ENCODE assay signal across 21 cellular contexts in the genomic region with DNA sequence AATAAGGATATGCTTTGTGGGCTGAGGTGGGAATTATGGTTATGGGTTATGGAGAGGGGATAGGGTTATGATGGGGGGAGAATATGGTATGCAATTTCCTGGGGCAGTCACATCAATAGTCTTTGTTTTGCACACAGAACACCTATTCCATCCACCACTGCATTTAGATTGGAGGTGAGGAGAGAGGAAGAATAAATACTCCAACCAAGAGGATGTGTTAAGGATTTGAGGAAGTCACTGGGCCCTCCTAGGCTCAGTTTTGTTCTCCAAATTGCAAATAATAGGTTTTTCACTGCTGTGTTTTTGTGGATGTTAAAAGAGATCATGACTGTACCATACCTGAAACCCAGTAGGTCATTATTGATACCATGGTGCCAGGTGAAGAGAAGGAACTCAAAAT. TPM values are rescaled to one million over a fixed set of nuclear protein-coding genes. Genes with fewer than 3 reads are reported as not detected.
DNase-seq lines count a peak whose midpoint lies in the region; ATAC-seq and TF ChIP-seq lines count a peak whose summit lies in the region.
"Had no signal": no experiment of that assay in that cellular context is flagged by ENCODE, and none has a peak within 500 bp of the region (broad histone marks: within the 10 kb centered on the region; RNA-seq: fewer than 3 reads in every experiment).

No MANE protein-coding gene starts in this region.

- H3K9me3 ChIP-seq in CD4-positive, alpha-beta T cell (ENCODE audit: control insufficient read depth, low read length), result peaks cover 9% of the 10 kb centered on the region
- H3K9me3 ChIP-seq in esophagus muscularis mucosa (peaks cover 0 to 9% (median 3%) of the 10 kb centered on the region in 4 donors), Caco-2 (peaks cover 6% of the 10 kb centered on the region; the same call in 1 of the 2 replicates)

- no peaks in the 10 kb centered on the region for H3K27me3 ChIP-seq in CD4-positive, alpha-beta T cell (ENCODE audit: control insufficient read depth, insufficient read depth, low read length)
- H3K27me3 ChIP-seq in esophagus muscularis mucosa, result peaks cover 0 to 23% (median 0%) of the 10 kb centered on the region in 4 donors
- no peaks in the 10 kb centered on the region; the same call in none of the 2 replicates for H3K27me3 ChIP-seq in Caco-2 (replicated peaks; ENCODE audit: control insufficient read depth, insufficient read depth, low read length)

- H3K4me1 ChIP-seq in esophagus muscularis mucosa (no peaks in the 10 kb centered on the region), Caco-2 (no peaks in the 10 kb centered on the region)

- no peak for TF ChIP-seq EP300 in esophagus muscularis mucosa (IDR thresholded peaks at IDR 0.05)

- H3K36me3 Mint-ChIP-seq in activated T-cell treated with anti-CD3 and anti-CD28 coated beads, Interleukin-2, amount 50 U/mL, for 4 hours (ENCODE audit: insufficient read depth), result peaks cover 12% of the 10 kb centered on the region
- peaks cover 33% of the 10 kb centered on the region for H3K36me3 Mint-ChIP-seq in CD4-positive, alpha-beta T cell (ENCODE audit: low read depth)
- peaks cover 18% of the 10 kb centered on the region for H3K36me3 Mint-ChIP-seq in T-cell
- H3K36me3 Mint-ChIP-seq in Caco-2 (ENCODE audit: insufficient read depth, unreplicated experiment), result no peaks in the 10 kb centered on the region
- H3K36me3 Mint-ChIP-seq: IgD-negative memory B cell had no signal

- H3K27ac Mint-ChIP-seq in CD4-positive, alpha-beta T cell, result peak overlapping the region; percentile 86
- peak overlapping the region; percentile 92 to 97 for H3K27ac Mint-ChIP-seq in T-cell
- no peak overlapping the region for H3K27ac Mint-ChIP-seq in Caco-2 (ENCODE audit: unreplicated experiment)
- H3K27ac Mint-ChIP-seq: HFFc6 had no signal

- H3K4me3 Mint-ChIP-seq in activated T-cell treated with anti-CD3 and anti-CD28 coated beads, Interleukin-2, amount 50 U/mL, for 4 hours, result peak overlapping the region; percentile 84
- peak overlapping the region; percentile 88 for H3K4me3 Mint-ChIP-seq in CD4-positive, alpha-beta T cell
- H3K4me3 Mint-ChIP-seq in T-cell, result peak overlapping the region in 2 of 3 donors; percentile 84 to 96
- no peak overlapping the region for H3K4me3 Mint-ChIP-seq in Caco-2 (ENCODE audit: unreplicated experiment)
- H3K4me3 Mint-ChIP-seq: HFFc6, IgD-negative memory B cell had no signal

- H3K27ac ChIP-seq in CD4-positive, alpha-beta T cell (ENCODE audit: low read depth, low read length), result peak overlapping the region; percentile 66
- no peak overlapping the region for H3K27ac ChIP-seq in esophagus muscularis mucosa (replicated peaks in 1 of 4)
- H3K27ac ChIP-seq: C4-2B had no signal

- in situ Hi-C loops in KBM-7 (cut with MboI; ENCODE audit: low pct_unique_long_range_greater_than_20kb, low sequenced_read_pairs), result no loop called here

- H3K4me3 ChIP-seq in esophagus muscularis mucosa (no peak overlapping the region), Caco-2 (ENCODE audit: low read depth, low read length) (no peak overlapping the region)

- CTCF ChIA-PET in CD4-positive, alpha-beta T cell (lab: Charles Lee), result no interaction called here
- CTCF ChIA-PET in T-cell (lab: Charles Lee) (interaction anchor here in 1 of 2 donors (1.2 kb wide), 1 partner anchor 47 kb away, joined by 3 read pairs; no protein-coding TSS in a partner anchor), Caco-2 (lab: Charles Lee) (no interaction called here)

- no TSS peak for BruUV-seq in Caco-2 (replicated peaks; lab: Mats Ljungman, UMichigan)

- no peak for ATAC-seq in activated T-cell treated with anti-CD3 and anti-CD28 coated beads, Interleukin-2, amount 50 U/mL, for 4 hours
- ATAC-seq in CD4-positive, alpha-beta T cell (ENCODE audit: poor library complexity), result no peak
- ATAC-seq in T-cell (replicated peaks in 1 of 4) (no peak), HG03520 (IDR thresholded peaks at IDR 0.05; ENCODE audit: unreplicated experiment) (no peak)

- DNase-seq in activated T-cell treated with anti-CD3 and anti-CD28 coated beads, Interleukin-2, amount 50 U/mL, for 4 hours, result no peak
- no peak for DNase-seq in activated T-cell treated with anti-CD3 and anti-CD28 coated beads for 4 hours
- no peak for DNase-seq in CD4-positive, alpha-beta T cell
- no peak for DNase-seq in T-cell
- DNase-seq in esophagus muscularis mucosa (ENCODE audit: extremely low spot score), result peak; percentile 55
- DNase-seq in Caco-2, result no peak
- DNase-seq in KBM-7, result no peak
- DNase-seq: DMS79 treated with DMSO at 0.1 percent for 48 hours, HFFc6, NCI-H1436 treated with DMSO at 0.1 percent for 48 hours, NCI-H2081, NCI-H748 treated with DMSO at 0.1 percent for 48 hours, OCI-M1, RPMI8226 had no signal

- no peaks in the 10 kb centered on the region for H3K36me3 ChIP-seq in esophagus muscularis mucosa
- H3K36me3 ChIP-seq in Caco-2 (ENCODE audit: control insufficient read depth, insufficient read depth, low read length), result no peaks in the 10 kb centered on the region

- POLR2A ChIA-PET in CD4-positive, alpha-beta T cell (lab: Charles Lee), result interaction anchor here (1.0 kb wide), 1 partner anchor 10 kb away, joined by 3 read pairs; no protein-coding TSS in a partner anchor
- POLR2A ChIA-PET in T-cell (lab: Charles Lee) (no interaction called here), Caco-2 (lab: Charles Lee) (no interaction called here)

- TF ChIP-seq CTCF in CD4-positive, alpha-beta T cell (IDR thresholded peaks at IDR 0.05), result no peak
- TF ChIP-seq CTCF in esophagus muscularis mucosa (IDR thresholded peaks at IDR 0.05), result no peak
- no peak for TF ChIP-seq CTCF in Caco-2 (IDR thresholded peaks at IDR 0.05; ENCODE audit: insufficient read depth in 1 of 2, low read depth in 1 of 2, low read length in 1 of 2, severe bottlenecking in 1 of 2, unreplicated experiment in 1 of 2)

- H3K27me3 Mint-ChIP-seq in activated T-cell treated with anti-CD3 and anti-CD28 coated beads, Interleukin-2, amount 50 U/mL, for 4 hours (ENCODE audit: low read depth), result no peaks in the 10 kb centered on the region
- H3K27me3 Mint-ChIP-seq in CD4-positive, alpha-beta T cell, result no peaks in the 10 kb centered on the region
- H3K27me3 Mint-ChIP-seq in T-cell (no peaks in the 10 kb centered on the region), Caco-2 (ENCODE audit: insufficient read depth, unreplicated experiment) (peaks cover 30% of the 10 kb centered on the region)

- peaks cover 8% of the 10 kb centered on the region for H3K9me3 Mint-ChIP-seq in activated T-cell treated with anti-CD3 and anti-CD28 coated beads, Interleukin-2, amount 50 U/mL, for 4 hours
- H3K9me3 Mint-ChIP-seq in CD4-positive, alpha-beta T cell, result peaks cover 6% of the 10 kb centered on the region
- peaks cover 3 to 17% (median 9%) of the 10 kb centered on the region in 3 donors for H3K9me3 Mint-ChIP-seq in T-cell
- H3K9me3 Mint-ChIP-seq in Caco-2 (ENCODE audit: unreplicated experiment), result peaks cover 11% of the 10 kb centered on the region

- intact Hi-C loops in CD4-positive, alpha-beta T cell (cut with DNase I, micrococcal nuclease), result loop anchor here (5.0 to 10.0 kb wide), 2 partner anchors 45 to 48 kb away; no protein-coding TSS in a partner anchor
- intact Hi-C loops in esophagus muscularis mucosa (cut with DNase I) (no loop called here), Caco-2 (cut with micrococcal nuclease; ENCODE audit: unreplicated experiment) (no loop called here)

- H3K4me1 Mint-ChIP-seq in activated T-cell treated with anti-CD3 and anti-CD28 coated beads, Interleukin-2, amount 50 U/mL, for 4 hours (ENCODE audit: low read depth), result peaks cover 62% of the 10 kb centered on the region
- H3K4me1 Mint-ChIP-seq in CD4-positive, alpha-beta T cell (ENCODE audit: low read depth), result peaks cover 84% of the 10 kb centered on the region
- H3K4me1 Mint-ChIP-seq in T-cell (peaks cover 61 to 79% (median 68%) of the 10 kb centered on the region in 3 donors), Caco-2 (ENCODE audit: low read depth, unreplicated experiment) (no peaks in the 10 kb centered on the region)

- TF ChIP-seq POLR2A in esophagus muscularis mucosa (IDR thresholded peaks at IDR 0.05; ENCODE audit: low read depth), result no peak

RNA-seq across cellular contexts. Expression of gene SIRPG, which starts 29.5 kb away (rescaled TPM):
- total RNA-seq in activated T-cell treated with anti-CD3 and anti-CD28 coated beads, Interleukin-2, amount 50 U/mL, for 4 hours, result 10 to 100 TPM; 11.6 to 13.3 (median 12.0) TPM
- total RNA-seq in CD4-positive, alpha-beta T cell, result 10 to 100 TPM; 28.0 to 28.3 TPM
- total RNA-seq in T-cell (10 to 100 TPM; 25.4 to 59.5 (median 28.6) TPM), esophagus muscularis mucosa (not detected), Caco-2 (2022) (not detected in 2 replicates)
- total RNA-seq: G401, HFFc6, HT-29, LHCN-M2, NCI-H460 had no signal

Comparison
In these comparisons a context has a peak if more than half of its experiments do, and no peak if none do; other contexts are left out.
1. RNA of gene SIRPG, which starts 29.5 kb away (total RNA-seq): 25.4 to 59.5 TPM in T-cell, 28.0 to 28.3 TPM in CD4-positive, alpha-beta T cell and 11.6 to 13.3 TPM in activated T-cell treated with anti-CD3 and anti-CD28 coated beads, Interleukin-2, amount 50 U/mL, for 4 hours; not detected in esophagus muscularis mucosa and not detected in Caco-2; every median in the first group is over 10 times any median in the second.
2. intact Hi-C loops: an anchor here in CD4-positive, alpha-beta T cell (5.0 to 10.0 kb wide); none called in esophagus muscularis mucosa and Caco-2.